8 cellular contexts compared by ENCODE assay signal in genomic region chr2:32777714-32778113, GRCh38.
"Had no signal": no experiment of that assay in that cellular context is flagged by ENCODE, and none has a peak within 500 bp of the region (broad histone marks: within the 10 kb centered on the region; RNA-seq: fewer than 3 reads in every experiment).

No MANE protein-coding gene starts in this region.

- DNase-seq: H9, HCEC 1CT, KG1 had no signal

- H3K4me2 ChIP-seq: GM23338 had no signal

- H2AFZ ChIP-seq: GM23338 had no signal

- ATAC-seq: GM23338, K562 had no signal

- H3K4me3 ChIP-seq: GM23338, K562 had no signal

- FAIRE-seq: H1, H54, HTR-8/SVneo, K562 had no signal
